17 cellular contexts compared by ENCODE assay signal in genomic region chr3:61616586-61616985, GRCh38. TPM values are rescaled to one million over a fixed set of nuclear protein-coding genes. Genes with fewer than 3 reads are reported as not detected.
DNase-seq lines count a peak whose midpoint lies in the region; ATAC-seq and TF ChIP-seq lines count a peak whose summit lies in the region.
"Had no signal": no experiment of that assay in that cellular context is flagged by ENCODE, and none has a peak within 500 bp of the region (broad histone marks: within the 10 kb centered on the region; RNA-seq: fewer than 3 reads in every experiment).

No MANE protein-coding gene starts in this region.

- 94% methylated on average over 6 of the region's 6 CpGs for WGBS in HUES64
- WGBS in testis, 2 donors: 88 to 94% methylated on average over 6 of the region's 6 CpGs

- DNase-seq in mucosa of descending colon (no peak), G401 (ENCODE audit: low spot score) (no peak), testis (no peak), HuH-7.5 (ENCODE audit: low spot score) (no peak)
- DNase-seq: CD4-positive, CD25-positive, alpha-beta regulatory T cell; EL; HCEC 1CT; Karpas-422; MV-4-11; NCI-H1105 treated with DMSO at 0.1 percent for 48 hours; NCI-H2029 treated with DMSO at 0.1 percent for 48 hours; NCI-H226; SIG-M5 had no signal

- intact Hi-C loops in mucosa of descending colon (cut with DNase I, micrococcal nuclease): no loop called here
- intact Hi-C loops in testis (cut with DNase I; ENCODE audit: low total_unique reads): no loop called here

- no peak for TF ChIP-seq CTCF in brain (conservative IDR thresholded peaks at IDR 0.05)
- no peak for TF ChIP-seq CTCF in mucosa of descending colon (IDR thresholded peaks at IDR 0.05)
- TF ChIP-seq CTCF in testis (IDR thresholded peaks at IDR 0.05): no peak

- H3K4me1 Mint-ChIP-seq in brain: peaks cover 43% of the 10 kb centered on the region
- H3K4me1 Mint-ChIP-seq in stimulated activated memory B cell treated with anti-CD40 and anti-IgM and Interleukin-4, amounts not matched to agents 10 μg/mL and 1 μg/mL and 100 μg/mL, for 72 hours: no peaks in the 10 kb centered on the region
- H3K4me1 Mint-ChIP-seq: CD4-positive, CD25-positive, alpha-beta regulatory T cell had no signal

- no peak for TF ChIP-seq POLR2A in testis (IDR thresholded peaks at IDR 0.05)

- H3K9me3 Mint-ChIP-seq in brain: peaks cover 0 to 2% (median 0%) of the 10 kb centered on the region in 5 experiments
- no peaks in the 10 kb centered on the region for H3K9me3 Mint-ChIP-seq in stimulated activated memory B cell treated with anti-CD40 and anti-IgM and Interleukin-4, amounts not matched to agents 10 μg/mL and 1 μg/mL and 100 μg/mL, for 72 hours

- peaks cover 28% of the 10 kb centered on the region for H3K36me3 ChIP-seq in HUES64 (ENCODE audit: insufficient read depth, low read length)
- H3K36me3 ChIP-seq in mucosa of descending colon (ENCODE audit: low read depth): no peaks in the 10 kb centered on the region
- H3K36me3 ChIP-seq in testis (ENCODE audit: low read depth, missing control alignments): no peaks in the 10 kb centered on the region

- H3K4me3 Mint-ChIP-seq in brain: peak overlapping the region in 1 of 5 experiments; percentile 62
- no peak overlapping the region for H3K4me3 Mint-ChIP-seq in stimulated activated memory B cell treated with anti-CD40 and anti-IgM and Interleukin-4, amounts not matched to agents 10 μg/mL and 1 μg/mL and 100 μg/mL, for 72 hours
- H3K4me3 Mint-ChIP-seq: CD4-positive, CD25-positive, alpha-beta regulatory T cell had no signal

- H3K27ac Mint-ChIP-seq in brain: peak overlapping the region in 4 of 5 experiments; percentile 13 to 38 (median 30)
- H3K27ac Mint-ChIP-seq in stimulated activated memory B cell treated with anti-CD40 and anti-IgM and Interleukin-4, amounts not matched to agents 10 μg/mL and 1 μg/mL and 100 μg/mL, for 72 hours: no peak overlapping the region
- H3K27ac Mint-ChIP-seq: CD4-positive, CD25-positive, alpha-beta regulatory T cell had no signal

- H3K4me3 ChIP-seq in HUES64 (ENCODE audit: low read length): no peak overlapping the region
- no peak overlapping the region for H3K4me3 ChIP-seq in mucosa of descending colon
- H3K4me3 ChIP-seq in testis: no peak overlapping the region

- peak overlapping the region; percentile 41; the same call in 1 of the 2 replicates for H3K27ac ChIP-seq in HUES64 (ENCODE audit: low read depth, low read length)
- H3K27ac ChIP-seq in testis: peak overlapping the region in 1 of 2 donors; percentile 73

- no peaks in the 10 kb centered on the region for H3K9me3 ChIP-seq in HUES64 (ENCODE audit: insufficient read depth, low read depth, low read length)
- no peaks in the 10 kb centered on the region for H3K9me3 ChIP-seq in mucosa of descending colon
- H3K9me3 ChIP-seq in testis: no peaks in the 10 kb centered on the region

- no peaks in the 10 kb centered on the region for H3K27me3 ChIP-seq in HUES64 (ENCODE audit: insufficient read depth, low read length)
- no peaks in the 10 kb centered on the region for H3K27me3 ChIP-seq in testis

- no peak overlapping the region for H3K9ac ChIP-seq in HUES64 (ENCODE audit: low read depth, low read length)

- in situ Hi-C loops in G401 (cut with HindIII; ENCODE audit: low sequenced_read_pairs): no loop called here

- peaks cover 7% of the 10 kb centered on the region for H3K4me1 ChIP-seq in HUES64 (ENCODE audit: insufficient read depth, low read length)
- H3K4me1 ChIP-seq in mucosa of descending colon (ENCODE audit: low read depth): no peaks in the 10 kb centered on the region
- H3K4me1 ChIP-seq in testis: peaks cover 24% of the 10 kb centered on the region

- H3K27me3 Mint-ChIP-seq in brain: no peaks in the 10 kb centered on the region
- H3K27me3 Mint-ChIP-seq in stimulated activated memory B cell treated with anti-CD40 and anti-IgM and Interleukin-4, amounts not matched to agents 10 μg/mL and 1 μg/mL and 100 μg/mL, for 72 hours: no peaks in the 10 kb centered on the region
- H3K27me3 Mint-ChIP-seq: CD4-positive, CD25-positive, alpha-beta regulatory T cell had no signal

- peak; percentile 21 for ATAC-seq in mucosa of descending colon
- ATAC-seq in stimulated activated memory B cell treated with anti-CD40 and anti-IgM and Interleukin-4, amounts not matched to agents 10 μg/mL and 1 μg/mL and 100 μg/mL, for 72 hours: peak; percentile 31
- ATAC-seq: Panc1 had no signal

- peaks cover 16% of the 10 kb centered on the region for H3K36me3 Mint-ChIP-seq in brain
- no peaks in the 10 kb centered on the region for H3K36me3 Mint-ChIP-seq in stimulated activated memory B cell treated with anti-CD40 and anti-IgM and Interleukin-4, amounts not matched to agents 10 μg/mL and 1 μg/mL and 100 μg/mL, for 72 hours
- H3K36me3 Mint-ChIP-seq: CD4-positive, CD25-positive, alpha-beta regulatory T cell had no signal

RNA-seq across cellular contexts. Expression of gene PTPRG, which starts 55.2 kb away (rescaled TPM):
- polyA plus RNA-seq in HUES64 (2013, experiment 1 of 2): 46.4 TPM
- polyA plus RNA-seq in HUES64 (2013, experiment 2 of 2): 51.2 TPM
- polyA plus RNA-seq in brain (ENCODE audit: insufficient read depth, low read depth, low replicate concordance) (7.4 TPM), testis (ENCODE audit: insufficient read depth, low read depth, low replicate concordance) (26.3 TPM)
- total RNA-seq in mucosa of descending colon (10 to 100 TPM; 28.9 to 54.7 (median 40.4) TPM), testis (100 to 1,000 TPM in 1 of 2 donors, 10 to 100 TPM in 1; 75.4 to 107 TPM)
- 1.1 and 1.4 TPM in 2 replicates for total RNA-seq in G401 (2014; rRNA removed; shearing (Covaris generic))
- total RNA-seq: CD4-positive, CD25-positive, alpha-beta regulatory T cell had no signal
- polyA plus RNA-seq: CD4-positive, CD25-positive, alpha-beta regulatory T cell had no signal

Comparison
In these comparisons a context has a peak if more than half of its experiments do, and no peak if none do; other contexts are left out.
1. RNA of gene PTPRG, which starts 55.2 kb away (total RNA-seq): 75.4 to 107 TPM in testis and 28.9 to 54.7 TPM in mucosa of descending colon; 1.1 to 1.4 TPM in G401; every median in the first group is over 10 times any median in the second.